ENCODE assay signal across 15 cellular contexts in genomic region chr6:143740213-143740612, GRCh38.
DNase-seq lines count a peak whose midpoint lies in the region; ATAC-seq and TF ChIP-seq lines count a peak whose summit lies in the region.
"Had no signal": no experiment of that assay in that cellular context is flagged by ENCODE, and none has a peak within 500 bp of the region (broad histone marks: within the 10 kb centered on the region; RNA-seq: fewer than 3 reads in every experiment).

No MANE protein-coding gene starts in this region.

- H4K8ac ChIP-seq in trophoblast cell (ENCODE audit: low read depth, low read length): no peak overlapping the region

- H3K9me2 ChIP-seq in PC-9 (ENCODE audit: insufficient read depth): no peaks in the 10 kb centered on the region

- H3K4me1 ChIP-seq in Caco-2 (peaks cover 41% of the 10 kb centered on the region), trophoblast cell (ENCODE audit: control insufficient read depth in 1 of 2, insufficient read depth in 2 of 2, low read length in 2 of 2) (peaks cover 19 to 29% of the 10 kb centered on the region in 2 experiments), PC-9 (replicated peaks; ENCODE audit: insufficient read depth) (peaks cover 20% of the 10 kb centered on the region)

- H3K27ac ChIP-seq in trophoblast cell (ENCODE audit: low read depth, low read length): no peak overlapping the region
- H3K27ac ChIP-seq in PC-9: no peak overlapping the region
- H3K27ac ChIP-seq: A549 had no signal

- H3K27me3 Mint-ChIP-seq in Caco-2 (ENCODE audit: insufficient read depth, unreplicated experiment): no peaks in the 10 kb centered on the region
- no peaks in the 10 kb centered on the region for H3K27me3 Mint-ChIP-seq in activated T-helper 17 cell treated with anti-CD3 and anti-CD28 coated beads, Interleukin-2, amount 50 U/mL, for 72 hours

- H3F3A ChIP-seq in PC-9 (ENCODE audit: insufficient read depth, low read depth): peaks cover 12% of the 10 kb centered on the region

- no peak overlapping the region for H3K9ac ChIP-seq in trophoblast cell (ENCODE audit: low read length)

- no peak overlapping the region for H2BK12ac ChIP-seq in trophoblast cell (ENCODE audit: low read length)

- H4K12ac ChIP-seq in trophoblast cell (ENCODE audit: low read depth, low read length): no peak overlapping the region

- peaks cover 10% of the 10 kb centered on the region for H3K79me1 ChIP-seq in trophoblast cell (ENCODE audit: low read length)

- no peak overlapping the region for H2AK5ac ChIP-seq in trophoblast cell (ENCODE audit: low read length)

- intact Hi-C loops in Caco-2 (cut with micrococcal nuclease; ENCODE audit: unreplicated experiment): no loop called here
- intact Hi-C loops in PC-9 (cut with micrococcal nuclease; ENCODE audit: unreplicated experiment): loop anchor here (10.0 kb wide), 1 partner anchor 275 kb away; no protein-coding TSS in a partner anchor

- no peaks in the 10 kb centered on the region for H4K20me1 ChIP-seq in PC-9 (ENCODE audit: insufficient read depth)

- H3K4me3 ChIP-seq in Caco-2 (ENCODE audit: low read depth, low read length) (no peak overlapping the region), trophoblast cell (ENCODE audit: low read depth, low read length) (no peak overlapping the region), PC-9 (no peak overlapping the region)
- H3K4me3 ChIP-seq: A549 had no signal

- H3K9me3 Mint-ChIP-seq in Caco-2 (ENCODE audit: unreplicated experiment): no peaks in the 10 kb centered on the region
- H3K9me3 Mint-ChIP-seq in activated T-helper 17 cell treated with anti-CD3 and anti-CD28 coated beads, Interleukin-2, amount 50 U/mL, for 72 hours: no peaks in the 10 kb centered on the region
- H3K9me3 Mint-ChIP-seq: CD14-positive monocyte; CD8-positive, alpha-beta T cell; H9 had no signal

- H3K18ac ChIP-seq in trophoblast cell (ENCODE audit: low read length): no peak overlapping the region

- no peaks in the 10 kb centered on the region; the same call in 1 of the 2 replicates for H3K36me3 ChIP-seq in Caco-2 (ENCODE audit: control insufficient read depth, insufficient read depth, low read length)
- H3K36me3 ChIP-seq in trophoblast cell (ENCODE audit: control insufficient read depth in 1 of 2, insufficient read depth in 2 of 2, low read length in 2 of 2): no peaks in the 10 kb centered on the region
- no peaks in the 10 kb centered on the region; the same call in 1 of the 2 replicates for H3K36me3 ChIP-seq in PC-9 (ENCODE audit: low read depth)

- H3K79me2 ChIP-seq in trophoblast cell (ENCODE audit: control insufficient read depth, insufficient read depth, low read length, poor library complexity) (peaks cover 1% of the 10 kb centered on the region), PC-9 (ENCODE audit: low read depth) (peaks cover 3% of the 10 kb centered on the region; the same call in 1 of the 2 replicates)

- peaks cover 6% of the 10 kb centered on the region for H3K36me3 Mint-ChIP-seq in Caco-2 (ENCODE audit: insufficient read depth, unreplicated experiment)
- no peaks in the 10 kb centered on the region for H3K36me3 Mint-ChIP-seq in activated T-helper 17 cell treated with anti-CD3 and anti-CD28 coated beads, Interleukin-2, amount 50 U/mL, for 72 hours (ENCODE audit: low read depth)
- H3K36me3 Mint-ChIP-seq: CD8-positive, alpha-beta T cell had no signal

- H3K23ac ChIP-seq in trophoblast cell (ENCODE audit: low read length): no peak overlapping the region

- BruUV-seq in Caco-2 (replicated peaks; lab: Mats Ljungman, UMichigan) (no TSS peak), PC-9 (replicated peaks; lab: Mats Ljungman, UMichigan) (no TSS peak)

- POLR2A ChIA-PET in Caco-2 (lab: Charles Lee) (no interaction called here), PC-9 (lab: Charles Lee; ENCODE audit: unreplicated experiment) (no interaction called here)

- CTCF ChIA-PET in Caco-2 (lab: Charles Lee) (no interaction called here), PC-9 (lab: Charles Lee) (no interaction called here)

- no peak for TF ChIP-seq CTCF in Caco-2 (IDR thresholded peaks at IDR 0.05; ENCODE audit: insufficient read depth in 1 of 2, low read depth in 1 of 2, low read length in 1 of 2, severe bottlenecking in 1 of 2, unreplicated experiment in 1 of 2)
- TF ChIP-seq CTCF in PC-9 (conservative IDR thresholded peaks at IDR 0.05): no peak

- no peak overlapping the region for H2AFZ ChIP-seq in trophoblast cell (ENCODE audit: insufficient read depth, low read length, poor library complexity)
- H2AFZ ChIP-seq in PC-9: no peak overlapping the region

- no peak overlapping the region for H3K4me3 Mint-ChIP-seq in Caco-2 (ENCODE audit: unreplicated experiment)
- H3K4me3 Mint-ChIP-seq in activated T-helper 17 cell treated with anti-CD3 and anti-CD28 coated beads, Interleukin-2, amount 50 U/mL, for 72 hours: peak overlapping the region; percentile 55
- H3K4me3 Mint-ChIP-seq: CD14-positive monocyte; CD8-positive, alpha-beta T cell; H9 had no signal

- H3K9me3 ChIP-seq in Caco-2 (no peaks in the 10 kb centered on the region), trophoblast cell (ENCODE audit: insufficient read depth, low read depth, low read length) (no peaks in the 10 kb centered on the region), PC-9 (ENCODE audit: insufficient read depth, low read depth) (no peaks in the 10 kb centered on the region)
- H3K9me3 ChIP-seq: A549 had no signal

- H3K27me3 ChIP-seq in Caco-2 (replicated peaks; ENCODE audit: control insufficient read depth, insufficient read depth, low read length) (no peaks in the 10 kb centered on the region), trophoblast cell (ENCODE audit: insufficient read depth, low read length) (no peaks in the 10 kb centered on the region), PC-9 (ENCODE audit: insufficient read depth, low read depth) (no peaks in the 10 kb centered on the region)

- H3K4me2 ChIP-seq in trophoblast cell (ENCODE audit: low read length) (no peak overlapping the region), PC-9 (no peak overlapping the region)
- H3K4me2 ChIP-seq: A549 had no signal

- H3K27ac Mint-ChIP-seq in Caco-2 (ENCODE audit: unreplicated experiment): peak overlapping the region; percentile 18
- no peak overlapping the region for H3K27ac Mint-ChIP-seq in activated T-helper 17 cell treated with anti-CD3 and anti-CD28 coated beads, Interleukin-2, amount 50 U/mL, for 72 hours
- H3K27ac Mint-ChIP-seq: CD8-positive, alpha-beta T cell; H9 had no signal

- no peak overlapping the region for H3K4ac ChIP-seq in trophoblast cell (ENCODE audit: low read depth, low read length)

- peaks cover 35% of the 10 kb centered on the region for H3K4me1 Mint-ChIP-seq in Caco-2 (ENCODE audit: low read depth, unreplicated experiment)
- H3K4me1 Mint-ChIP-seq in activated T-helper 17 cell treated with anti-CD3 and anti-CD28 coated beads, Interleukin-2, amount 50 U/mL, for 72 hours: peaks cover 10% of the 10 kb centered on the region

- no peak overlapping the region for H2BK5ac ChIP-seq in trophoblast cell (ENCODE audit: low read depth, low read length, poor library complexity)

- no peak overlapping the region for H3K14ac ChIP-seq in trophoblast cell (ENCODE audit: low read length)

- no peak for DNase-seq in Caco-2
- peak; percentile 60 for DNase-seq in ELF-1 (ENCODE audit: low read depth, low spot score)
- DNase-seq in trophoblast cell: peak; percentile 41 to 79
- no peak for DNase-seq in Ammon's horn (ENCODE audit: low spot score)
- DNase-seq in PC-9: no peak
- no peak for DNase-seq in GF-D8 (lab: John Stamatoyannopoulos, UW)
- DNase-seq: CD8-positive, alpha-beta T cell; COR-L47; DND-41; H9 had no signal

- no CpG with 5 or more reads among the region's 2 CpGs for WGBS in trophoblast cell (ENCODE audit: extremely low coverage, insufficient coverage, insufficient read length)

- no peak for ATAC-seq in activated T-helper 17 cell treated with anti-CD3 and anti-CD28 coated beads, Interleukin-2, amount 50 U/mL, for 72 hours (replicated peaks)
- ATAC-seq in HG03460 (IDR thresholded peaks at IDR 0.05; ENCODE audit: unreplicated experiment): no peak
- ATAC-seq: A549; CD8-positive, alpha-beta T cell; HepG2 had no signal

- H2BK120ac ChIP-seq in trophoblast cell (ENCODE audit: insufficient read depth, low read length, poor library complexity): no peak overlapping the region

- no peak overlapping the region for H4K91ac ChIP-seq in trophoblast cell (ENCODE audit: low read depth, low read length)

Comparison
In these comparisons a context has a peak if more than half of its experiments do, and no peak if none do; other contexts are left out.
1. DNase-seq: peak in ELF-1 (single experiment) and trophoblast cell (2 of 2); none in Caco-2 (0 of 2), Ammon's horn (single experiment), PC-9 (0 of 2) and GF-D8 (single experiment).